In the genomic region with DNA sequence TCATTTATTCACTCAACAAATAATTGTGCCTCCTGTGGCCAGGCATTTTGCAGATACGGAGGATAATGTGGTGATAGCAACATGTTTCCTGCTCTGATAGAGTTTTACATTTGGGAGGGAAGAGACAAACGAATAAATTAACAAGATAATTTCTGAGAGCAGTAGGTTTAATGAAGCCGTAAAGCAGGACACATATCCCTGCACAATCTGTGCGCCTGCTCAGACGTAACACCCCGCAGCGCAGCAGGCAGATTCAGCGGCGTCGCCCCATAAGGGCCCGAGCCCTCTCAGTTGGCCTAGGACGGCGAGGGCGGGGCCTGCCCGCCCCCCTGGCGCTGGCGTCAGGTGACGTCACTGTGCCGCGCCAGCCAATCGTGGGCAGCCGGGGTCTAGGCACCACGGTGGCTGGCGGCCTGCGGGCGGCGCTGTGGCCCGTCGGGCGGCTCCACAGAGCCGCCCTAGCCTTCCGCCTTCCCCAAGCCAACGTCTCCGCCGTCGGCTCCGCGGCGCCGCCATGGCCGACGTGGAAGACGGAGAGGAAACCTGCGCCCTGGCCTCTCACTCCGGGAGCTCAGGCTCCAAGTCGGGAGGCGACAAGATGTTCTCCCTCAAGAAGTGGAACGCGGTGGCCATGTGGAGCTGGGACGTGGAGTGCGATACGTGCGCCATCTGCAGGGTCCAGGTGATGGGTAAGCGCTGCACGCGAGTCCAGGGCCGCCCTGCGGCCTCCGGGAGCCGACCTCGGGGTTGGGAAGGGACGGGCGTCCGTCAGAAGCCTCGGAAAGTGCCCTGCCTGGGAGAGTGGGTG, we compare ENCODE assay signal across 1 cellular context.
TF ChIP-seq lines count a peak whose summit lies in the region.

A gene (plus strand): TSS at position 471 of the 808 bp plus-strand sequence. CDS start 44 bp downstream, at position 515.

TF ChIP-seq in HepG2, 621 proteins besides CTCF, POLR2A, EP300 and RAD21 (continued from another document and continues in another):
- TF ChIP-seq, protein P1, sequence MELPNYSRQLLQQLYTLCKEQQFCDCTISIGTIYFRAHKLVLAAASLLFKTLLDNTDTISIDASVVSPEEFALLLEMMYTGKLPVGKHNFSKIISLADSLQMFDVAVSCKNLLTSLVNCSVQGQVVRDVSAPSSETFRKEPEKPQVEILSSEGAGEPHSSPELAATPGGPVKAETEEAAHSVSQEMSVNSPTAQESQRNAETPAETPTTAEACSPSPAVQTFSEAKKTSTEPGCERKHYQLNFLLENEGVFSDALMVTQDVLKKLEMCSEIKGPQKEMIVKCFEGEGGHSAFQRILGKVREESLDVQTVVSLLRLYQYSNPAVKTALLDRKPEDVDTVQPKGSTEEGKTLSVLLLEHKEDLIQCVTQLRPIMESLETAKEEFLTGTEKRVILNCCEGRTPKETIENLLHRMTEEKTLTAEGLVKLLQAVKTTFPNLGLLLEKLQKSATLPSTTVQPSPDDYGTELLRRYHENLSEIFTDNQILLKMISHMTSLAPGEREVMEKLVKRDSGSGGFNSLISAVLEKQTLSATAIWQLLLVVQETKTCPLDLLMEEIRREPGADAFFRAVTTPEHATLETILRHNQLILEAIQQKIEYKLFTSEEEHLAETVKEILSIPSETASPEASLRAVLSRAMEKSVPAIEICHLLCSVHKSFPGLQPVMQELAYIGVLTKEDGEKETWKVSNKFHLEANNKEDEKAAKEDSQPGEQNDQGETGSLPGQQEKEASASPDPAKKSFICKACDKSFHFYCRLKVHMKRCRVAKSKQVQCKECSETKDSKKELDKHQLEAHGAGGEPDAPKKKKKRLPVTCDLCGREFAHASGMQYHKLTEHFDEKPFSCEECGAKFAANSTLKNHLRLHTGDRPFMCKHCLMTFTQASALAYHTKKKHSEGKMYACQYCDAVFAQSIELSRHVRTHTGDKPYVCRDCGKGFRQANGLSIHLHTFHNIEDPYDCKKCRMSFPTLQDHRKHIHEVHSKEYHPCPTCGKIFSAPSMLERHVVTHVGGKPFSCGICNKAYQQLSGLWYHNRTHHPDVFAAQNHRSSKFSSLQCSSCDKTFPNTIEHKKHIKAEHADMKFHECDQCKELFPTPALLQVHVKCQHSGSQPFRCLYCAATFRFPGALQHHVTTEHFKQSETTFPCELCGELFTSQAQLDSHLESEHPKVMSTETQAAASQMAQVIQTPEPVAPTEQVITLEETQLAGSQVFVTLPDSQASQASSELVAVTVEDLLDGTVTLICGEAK (IDR thresholded peaks at IDR 0.05) = no peak
- TF ChIP-seq, protein P1 (CRISPR knock-in tag; IDR thresholded peaks at IDR 0.05) = peak; percentile 46; the same call in 1 of the 2 replicates
- TF ChIP-seq, protein P2, sequence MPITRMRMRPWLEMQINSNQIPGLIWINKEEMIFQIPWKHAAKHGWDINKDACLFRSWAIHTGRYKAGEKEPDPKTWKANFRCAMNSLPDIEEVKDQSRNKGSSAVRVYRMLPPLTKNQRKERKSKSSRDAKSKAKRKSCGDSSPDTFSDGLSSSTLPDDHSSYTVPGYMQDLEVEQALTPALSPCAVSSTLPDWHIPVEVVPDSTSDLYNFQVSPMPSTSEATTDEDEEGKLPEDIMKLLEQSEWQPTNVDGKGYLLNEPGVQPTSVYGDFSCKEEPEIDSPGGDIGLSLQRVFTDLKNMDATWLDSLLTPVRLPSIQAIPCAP (CRISPR knock-in tag; IDR thresholded peaks at IDR 0.05; ENCODE audit: low read depth) = no peak
- TF ChIP-seq ZNF335 (CRISPR knock-in tag; IDR thresholded peaks at IDR 0.05) (peak; percentile 71), ZNF451 (CRISPR knock-in tag; IDR thresholded peaks at IDR 0.05) (peak; percentile 89), HOXA7 (CRISPR knock-in tag; IDR thresholded peaks at IDR 0.05) (no peak), ZNF772 (CRISPR knock-in tag; IDR thresholded peaks at IDR 0.05) (peak; percentile 57; the same call in 1 of the 2 replicates), CHCHD3 (CRISPR knock-in tag; IDR thresholded peaks at IDR 0.05) (no peak), FOXO1 (CRISPR knock-in tag; IDR thresholded peaks at IDR 0.05) (no peak; the same call in 1 of the 2 replicates), RBM39 (IDR thresholded peaks at IDR 0.05; ENCODE audit: low read depth, low read length, poor library complexity, severe bottlenecking) (peak; percentile 89), CAMTA2 (CRISPR knock-in tag; IDR thresholded peaks at IDR 0.05; ENCODE audit: borderline replicate concordance) (no peak), ZNF234 (CRISPR knock-in tag; conservative IDR thresholded peaks at IDR 0.05) (no peak), ZNF232 (CRISPR knock-in tag; IDR thresholded peaks at IDR 0.05; ENCODE audit: borderline replicate concordance) (no peak; the same call in 1 of the 2 replicates), ZNF33A (CRISPR knock-in tag; IDR thresholded peaks at IDR 0.05; ENCODE audit: borderline replicate concordance) (no peak), ZFY (CRISPR knock-in tag; IDR thresholded peaks at IDR 0.05) (peak; percentile 94), FOXP1 (IDR thresholded peaks at IDR 0.05) (no peak), FOXP1 (CRISPR knock-in tag; IDR thresholded peaks at IDR 0.05) (no peak), SSRP1 (CRISPR knock-in tag; IDR thresholded peaks at IDR 0.05) (no peak), SRF (IDR thresholded peaks at IDR 0.05; ENCODE audit: low read depth, low read length) (0 out of 2 replicates have a peak, but pooled peaks have one; percentile 34)
- TF ChIP-seq, protein P3, sequence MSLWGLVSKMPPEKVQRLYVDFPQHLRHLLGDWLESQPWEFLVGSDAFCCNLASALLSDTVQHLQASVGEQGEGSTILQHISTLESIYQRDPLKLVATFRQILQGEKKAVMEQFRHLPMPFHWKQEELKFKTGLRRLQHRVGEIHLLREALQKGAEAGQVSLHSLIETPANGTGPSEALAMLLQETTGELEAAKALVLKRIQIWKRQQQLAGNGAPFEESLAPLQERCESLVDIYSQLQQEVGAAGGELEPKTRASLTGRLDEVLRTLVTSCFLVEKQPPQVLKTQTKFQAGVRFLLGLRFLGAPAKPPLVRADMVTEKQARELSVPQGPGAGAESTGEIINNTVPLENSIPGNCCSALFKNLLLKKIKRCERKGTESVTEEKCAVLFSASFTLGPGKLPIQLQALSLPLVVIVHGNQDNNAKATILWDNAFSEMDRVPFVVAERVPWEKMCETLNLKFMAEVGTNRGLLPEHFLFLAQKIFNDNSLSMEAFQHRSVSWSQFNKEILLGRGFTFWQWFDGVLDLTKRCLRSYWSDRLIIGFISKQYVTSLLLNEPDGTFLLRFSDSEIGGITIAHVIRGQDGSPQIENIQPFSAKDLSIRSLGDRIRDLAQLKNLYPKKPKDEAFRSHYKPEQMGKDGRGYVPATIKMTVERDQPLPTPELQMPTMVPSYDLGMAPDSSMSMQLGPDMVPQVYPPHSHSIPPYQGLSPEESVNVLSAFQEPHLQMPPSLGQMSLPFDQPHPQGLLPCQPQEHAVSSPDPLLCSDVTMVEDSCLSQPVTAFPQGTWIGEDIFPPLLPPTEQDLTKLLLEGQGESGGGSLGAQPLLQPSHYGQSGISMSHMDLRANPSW (CRISPR knock-in tag; IDR thresholded peaks at IDR 0.05; ENCODE audit: borderline replicate concordance) = no peak
- TF ChIP-seq, protein P4, sequence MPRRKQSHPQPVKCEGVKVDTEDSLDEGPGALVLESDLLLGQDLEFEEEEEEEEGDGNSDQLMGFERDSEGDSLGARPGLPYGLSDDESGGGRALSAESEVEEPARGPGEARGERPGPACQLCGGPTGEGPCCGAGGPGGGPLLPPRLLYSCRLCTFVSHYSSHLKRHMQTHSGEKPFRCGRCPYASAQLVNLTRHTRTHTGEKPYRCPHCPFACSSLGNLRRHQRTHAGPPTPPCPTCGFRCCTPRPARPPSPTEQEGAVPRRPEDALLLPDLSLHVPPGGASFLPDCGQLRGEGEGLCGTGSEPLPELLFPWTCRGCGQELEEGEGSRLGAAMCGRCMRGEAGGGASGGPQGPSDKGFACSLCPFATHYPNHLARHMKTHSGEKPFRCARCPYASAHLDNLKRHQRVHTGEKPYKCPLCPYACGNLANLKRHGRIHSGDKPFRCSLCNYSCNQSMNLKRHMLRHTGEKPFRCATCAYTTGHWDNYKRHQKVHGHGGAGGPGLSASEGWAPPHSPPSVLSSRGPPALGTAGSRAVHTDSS (CRISPR knock-in tag; conservative IDR thresholded peaks at IDR 0.05) = no peak
- TF ChIP-seq, protein P5, sequence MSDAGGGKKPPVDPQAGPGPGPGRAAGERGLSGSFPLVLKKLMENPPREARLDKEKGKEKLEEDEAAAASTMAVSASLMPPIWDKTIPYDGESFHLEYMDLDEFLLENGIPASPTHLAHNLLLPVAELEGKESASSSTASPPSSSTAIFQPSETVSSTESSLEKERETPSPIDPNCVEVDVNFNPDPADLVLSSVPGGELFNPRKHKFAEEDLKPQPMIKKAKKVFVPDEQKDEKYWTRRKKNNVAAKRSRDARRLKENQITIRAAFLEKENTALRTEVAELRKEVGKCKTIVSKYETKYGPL (CRISPR knock-in tag; IDR thresholded peaks at IDR 0.05) = no peak
- TF ChIP-seq, protein P6, sequence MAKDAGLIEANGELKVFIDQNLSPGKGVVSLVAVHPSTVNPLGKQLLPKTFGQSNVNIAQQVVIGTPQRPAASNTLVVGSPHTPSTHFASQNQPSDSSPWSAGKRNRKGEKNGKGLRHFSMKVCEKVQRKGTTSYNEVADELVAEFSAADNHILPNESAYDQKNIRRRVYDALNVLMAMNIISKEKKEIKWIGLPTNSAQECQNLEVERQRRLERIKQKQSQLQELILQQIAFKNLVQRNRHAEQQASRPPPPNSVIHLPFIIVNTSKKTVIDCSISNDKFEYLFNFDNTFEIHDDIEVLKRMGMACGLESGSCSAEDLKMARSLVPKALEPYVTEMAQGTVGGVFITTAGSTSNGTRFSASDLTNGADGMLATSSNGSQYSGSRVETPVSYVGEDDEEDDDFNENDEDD (CRISPR knock-in tag; IDR thresholded peaks at IDR 0.05; ENCODE audit: borderline replicate concordance) = peak; percentile 46; the same call in 1 of the 2 replicates
- TF ChIP-seq, protein P7, sequence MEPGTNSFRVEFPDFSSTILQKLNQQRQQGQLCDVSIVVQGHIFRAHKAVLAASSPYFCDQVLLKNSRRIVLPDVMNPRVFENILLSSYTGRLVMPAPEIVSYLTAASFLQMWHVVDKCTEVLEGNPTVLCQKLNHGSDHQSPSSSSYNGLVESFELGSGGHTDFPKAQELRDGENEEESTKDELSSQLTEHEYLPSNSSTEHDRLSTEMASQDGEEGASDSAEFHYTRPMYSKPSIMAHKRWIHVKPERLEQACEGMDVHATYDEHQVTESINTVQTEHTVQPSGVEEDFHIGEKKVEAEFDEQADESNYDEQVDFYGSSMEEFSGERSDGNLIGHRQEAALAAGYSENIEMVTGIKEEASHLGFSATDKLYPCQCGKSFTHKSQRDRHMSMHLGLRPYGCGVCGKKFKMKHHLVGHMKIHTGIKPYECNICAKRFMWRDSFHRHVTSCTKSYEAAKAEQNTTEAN (CRISPR knock-in tag; conservative IDR thresholded peaks at IDR 0.05) = 0 out of 2 replicates have a peak, but pooled peaks have one; percentile 25
- TF ChIP-seq, protein P8, sequence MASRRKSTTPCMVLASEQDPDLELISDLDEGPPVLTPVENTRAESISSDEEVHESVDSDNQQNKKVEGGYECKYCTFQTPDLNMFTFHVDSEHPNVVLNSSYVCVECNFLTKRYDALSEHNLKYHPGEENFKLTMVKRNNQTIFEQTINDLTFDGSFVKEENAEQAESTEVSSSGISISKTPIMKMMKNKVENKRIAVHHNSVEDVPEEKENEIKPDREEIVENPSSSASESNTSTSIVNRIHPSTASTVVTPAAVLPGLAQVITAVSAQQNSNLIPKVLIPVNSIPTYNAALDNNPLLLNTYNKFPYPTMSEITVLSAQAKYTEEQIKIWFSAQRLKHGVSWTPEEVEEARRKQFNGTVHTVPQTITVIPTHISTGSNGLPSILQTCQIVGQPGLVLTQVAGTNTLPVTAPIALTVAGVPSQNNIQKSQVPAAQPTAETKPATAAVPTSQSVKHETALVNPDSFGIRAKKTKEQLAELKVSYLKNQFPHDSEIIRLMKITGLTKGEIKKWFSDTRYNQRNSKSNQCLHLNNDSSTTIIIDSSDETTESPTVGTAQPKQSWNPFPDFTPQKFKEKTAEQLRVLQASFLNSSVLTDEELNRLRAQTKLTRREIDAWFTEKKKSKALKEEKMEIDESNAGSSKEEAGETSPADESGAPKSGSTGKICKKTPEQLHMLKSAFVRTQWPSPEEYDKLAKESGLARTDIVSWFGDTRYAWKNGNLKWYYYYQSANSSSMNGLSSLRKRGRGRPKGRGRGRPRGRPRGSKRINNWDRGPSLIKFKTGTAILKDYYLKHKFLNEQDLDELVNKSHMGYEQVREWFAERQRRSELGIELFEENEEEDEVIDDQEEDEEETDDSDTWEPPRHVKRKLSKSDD (CRISPR knock-in tag; IDR thresholded peaks at IDR 0.05; ENCODE audit: low read depth) = peak; percentile 96
- TF ChIP-seq, protein P9, sequence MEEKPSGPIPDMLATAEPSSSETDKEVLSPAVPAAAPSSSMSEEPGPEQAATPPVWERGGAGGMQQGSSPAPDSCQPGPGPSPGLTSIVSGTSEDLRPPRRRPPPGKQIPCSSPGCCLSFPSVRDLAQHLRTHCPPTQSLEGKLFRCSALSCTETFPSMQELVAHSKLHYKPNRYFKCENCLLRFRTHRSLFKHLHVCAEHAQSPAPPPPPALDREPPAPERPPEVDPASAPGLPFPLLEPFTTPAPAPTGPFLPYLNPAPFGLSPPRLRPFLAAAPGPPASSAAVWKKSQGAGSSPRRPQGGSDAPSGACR (CRISPR knock-in tag; IDR thresholded peaks at IDR 0.05) = no peak
